Comparison of ENCODE assay signal across 37 cellular contexts in the genomic region with DNA sequence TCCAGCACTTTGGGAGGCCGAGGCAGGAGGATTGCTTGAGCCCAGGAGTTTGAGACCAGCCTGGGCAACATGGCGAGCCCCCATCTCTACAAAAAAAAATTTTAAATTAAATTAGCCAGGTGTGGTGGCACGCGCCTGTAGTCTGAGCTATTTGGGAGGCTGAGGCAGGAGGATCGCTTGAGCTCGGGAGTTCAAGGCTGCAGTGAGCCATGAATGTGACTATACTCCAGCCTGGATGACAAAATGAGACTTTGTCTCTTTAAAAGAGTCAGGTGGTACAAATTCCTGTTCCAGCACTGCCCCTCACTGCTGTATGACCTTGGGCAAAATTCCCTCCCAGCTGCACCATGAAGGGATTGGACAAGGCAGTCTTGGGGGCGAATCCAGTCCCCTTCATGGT. TPM values are rescaled to one million over a fixed set of nuclear protein-coding genes. Genes with fewer than 3 reads are reported as not detected.
"Had no signal": no experiment of that assay in that cellular context is flagged by ENCODE, and none has a peak within 500 bp of the region (broad histone marks: within the 10 kb centered on the region; RNA-seq: fewer than 3 reads in every experiment).

No MANE protein-coding gene starts in this region.

- H3K36me3 ChIP-seq: breast epithelium had no signal

- H3K4me1 ChIP-seq: adrenal gland, ascending aorta, body of pancreas had no signal

- H3K4me3 ChIP-seq: adrenal gland, ascending aorta, body of pancreas, breast epithelium, cardiac muscle cell had no signal

- H3K27me3 ChIP-seq: adrenal gland, ascending aorta, body of pancreas, brain microvascular endothelial cell, breast epithelium, cardiac muscle cell had no signal

- ATAC-seq: activated naive CD4-positive, alpha-beta T cell treated with anti-CD3 and anti-CD28 coated beads, Interleukin-2, amount 50 U/mL, for 72 hours; activated naive CD8-positive, alpha-beta T cell treated with anti-CD3 and anti-CD28 coated beads, Interleukin-2, amount 50 U/mL, for 24 hours; activated T-cell treated with anti-CD3 and anti-CD28 coated beads, Interleukin-2, amount 50 U/mL, for 4 hours; activated T-cell treated with anti-CD3 and anti-CD28 coated beads, Interleukin-2, amount 50 U/mL, for 72 hours; activated T-helper 17 cell treated with anti-CD3 and anti-CD28 coated beads, Interleukin-2, amount 50 U/mL, for 72 hours; body of pancreas had no signal

- DNase-seq: activated effector memory CD4-positive, alpha-beta T cell treated with anti-CD3 and anti-CD28 coated beads, Interleukin-2, amount 50 U/mL, for 16 hours; activated effector memory CD4-positive, alpha-beta T cell treated with Interleukin-2 at 50 U/mL for 16 hours; activated gamma-delta T cell; activated gamma-delta T cell treated with Interleukin-2 at 50 U/mL for 16 hours; activated naive CD4-positive, alpha-beta T cell; activated naive CD4-positive, alpha-beta T cell treated with anti-CD3 and anti-CD28 coated beads for 36 hours; activated naive CD4-positive, alpha-beta T cell treated with anti-CD3 and anti-CD28 coated beads, Interleukin-2, amount 10 ng/mL, durations not matched to agents 7 days and 5 days; activated naive CD4-positive, alpha-beta T cell treated with anti-CD3 and anti-CD28 coated beads, Interleukin-2, amount 50 U/mL, for 16 hours; activated naive CD4-positive, alpha-beta T cell treated with Interleukin-2 at 50 U/mL for 16 hours; activated naive CD8-positive, alpha-beta T cell treated with anti-CD3 and anti-CD28 coated beads for 36 hours; activated naive CD8-positive, alpha-beta T cell treated with anti-CD3 and anti-CD28 coated beads, Interleukin-2, amount 10 ng/mL, durations not matched to agents 7 days and 5 days; activated naive CD8-positive, alpha-beta T cell treated with anti-CD3 and anti-CD28 coated beads, Interleukin-2, amount 50 U/mL, for 24 hours; activated T-cell treated with anti-CD3 and anti-CD28 coated beads, Interleukin-2, amount 50 U/mL, for 24 hours; activated T-cell treated with anti-CD3 and anti-CD28 coated beads, Interleukin-2, amount 50 U/mL, for 4 hours; activated T-cell treated with anti-CD3 and anti-CD28 coated beads, Interleukin-2, amount 50 U/mL, for 48 hours; activated T-cell treated with anti-CD3 and anti-CD28 coated beads, Interleukin-2, amount 50 U/mL, for 72 hours; adrenal gland; amniotic stem cell; amygdala; anterior cingulate cortex; aorta; body of pancreas; brain microvascular endothelial cell; caudate nucleus; central memory CD4-positive, alpha-beta T cell; cerebellar nuclear complex had no signal

- FAIRE-seq: astrocyte, bronchial epithelial cell had no signal

- H3K27ac ChIP-seq: adrenal gland, ascending aorta, body of pancreas, brain microvascular endothelial cell, breast epithelium, cardiac muscle cell had no signal

- H3K9me3 ChIP-seq: adrenal gland, ascending aorta, body of pancreas, breast epithelium had no signal

RNA-seq across cellular contexts. Expression of gene ASIP, which starts 33.5 kb away (rescaled TPM):
- total RNA-seq: activated naive CD4-positive, alpha-beta T cell treated with anti-CD3 and anti-CD28 coated beads for 36 hours; activated naive CD4-positive, alpha-beta T cell treated with anti-CD3 and anti-CD28 coated beads, Interleukin-2, amount 50 U/mL, for 72 hours; activated naive CD8-positive, alpha-beta T cell treated with anti-CD3 and anti-CD28 coated beads for 36 hours; activated naive CD8-positive, alpha-beta T cell treated with anti-CD3 and anti-CD28 coated beads, Interleukin-2, amount 10 ng/mL, durations not matched to agents 7 days and 5 days; activated T-cell treated with anti-CD3 and anti-CD28 coated beads, Interleukin-2, amount 50 U/mL, for 4 hours; activated T-cell treated with anti-CD3 and anti-CD28 coated beads, Interleukin-2, amount 50 U/mL, for 72 hours; activated T-helper 1 cell treated with anti-CD3 and anti-CD28 coated beads, Interleukin-12 subunit alpha, Interleukin-12 subunit beta, Interleukin-2, Interleukin-4 antibody, amounts not matched to agents 30 ng/mL and 10 ng/mL and 1 ng/mL, durations not matched to agents 14 hours and 24 hours and 36 hours; activated T-helper 17 cell treated with anti-CD3 and anti-CD28 coated beads, Interleukin-2, amount 50 U/mL, for 72 hours; activated T-helper 2 cell treated with anti-CD3 and anti-CD28 coated beads, Interferon-gamma antibody, Interleukin-2, Interleukin-4, amounts not matched to agents 10 μg/mL and 5 μg/mL and 100 μg/mL, durations not matched to agents 14 hours and 24 hours and 36 hours; aorta; ascending aorta; astrocyte; body of pancreas; bronchial epithelial cell; cardiac muscle cell; cerebellum; chondrocyte had no signal
- polyA plus RNA-seq: aorta had no signal
